In genomic region chr3:30587876-30588275, GRCh38 we compare ENCODE assay signal across 20 cellular contexts.
"Had no signal": no experiment of that assay in that cellular context is flagged by ENCODE, and none has a peak within 500 bp of the region (broad histone marks: within the 10 kb centered on the region; RNA-seq: fewer than 3 reads in every experiment).

No MANE protein-coding gene starts in this region.

- H3K4me1 ChIP-seq: colonic mucosa, esophagus muscularis mucosa, foreskin keratinocyte, gastroesophageal sphincter, lower lobe of right lung had no signal

- H3K27ac ChIP-seq: colonic mucosa, esophagus muscularis mucosa, foreskin keratinocyte, gastroesophageal sphincter, hepatocyte, lower lobe of right lung had no signal

- H3K4me3 ChIP-seq: colonic mucosa, esophagus muscularis mucosa, gastroesophageal sphincter, heart left ventricle, hepatocyte, lower lobe of right lung had no signal

- H3K9me3 ChIP-seq: colonic mucosa, esophagus muscularis mucosa, gastroesophageal sphincter, lower lobe of right lung had no signal

- ATAC-seq: foreskin keratinocyte, gastroesophageal sphincter, left lobe of liver, lower lobe of right lung had no signal

- H3K27me3 ChIP-seq: colonic mucosa, esophagus muscularis mucosa, foreskin keratinocyte, gastroesophageal sphincter, heart left ventricle, hepatocyte had no signal

- H3K36me3 ChIP-seq: colonic mucosa, esophagus muscularis mucosa, gastroesophageal sphincter, heart left ventricle, lower lobe of right lung had no signal

- DNase-seq: colonic mucosa; cortex of kidney; effector CD4-positive, alpha-beta T cell; effector memory CD4-positive, alpha-beta T cell; foreskin keratinocyte; heart left ventricle; hypothalamus; immature natural killer cell; islet precursor cell; kidney; kidney glomerular epithelial cell; left ventricle myocardium superior; lower lobe of right lung; mesendoderm; midbrain; naive B cell had no signal
